Comparison of ENCODE assay signal across 7 cellular contexts in the genomic region with DNA sequence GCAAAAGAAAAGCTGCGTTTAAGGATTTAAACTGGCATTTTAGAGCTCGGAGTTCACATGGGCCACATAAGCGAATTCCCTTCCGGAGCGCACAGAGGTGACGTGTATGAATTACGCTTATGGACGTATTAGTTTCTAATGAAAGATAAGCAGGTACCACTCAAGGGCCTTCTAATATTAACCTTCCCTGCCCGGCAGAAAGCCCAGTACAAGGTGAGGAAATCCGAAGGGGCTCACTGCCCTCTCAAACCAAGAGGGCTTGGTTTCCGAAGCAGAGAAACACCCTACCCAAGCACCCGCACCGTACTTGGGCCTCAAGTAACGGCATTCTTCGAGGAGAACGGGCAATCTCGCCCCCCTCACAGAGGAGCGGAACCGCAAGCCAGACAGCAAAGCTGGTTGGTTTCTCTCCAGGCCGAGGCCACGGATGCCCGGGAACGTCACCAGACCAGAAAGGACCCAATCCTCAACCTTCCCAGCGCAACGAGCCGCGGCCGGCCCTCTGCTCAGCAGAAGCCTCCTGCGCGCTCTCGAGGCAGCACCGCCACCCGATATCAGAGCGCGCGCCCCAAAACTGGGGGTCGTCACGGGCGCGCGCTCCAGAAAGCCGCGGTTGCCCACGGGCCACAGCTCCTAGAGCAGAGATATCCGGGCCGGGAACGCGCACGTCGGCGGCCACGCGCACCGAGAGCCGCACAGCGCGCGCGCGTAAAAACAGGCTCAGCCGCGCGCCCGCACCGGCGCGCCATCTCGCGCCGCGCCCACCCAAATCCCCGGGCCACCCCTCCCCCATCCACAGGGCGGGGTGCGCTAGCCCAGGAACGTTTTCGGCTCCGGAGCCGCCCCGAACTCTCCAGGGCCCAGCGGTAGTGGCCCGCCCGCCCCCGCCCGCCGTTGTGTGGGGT. TPM values are rescaled to one million over a fixed set of nuclear protein-coding genes. Genes with fewer than 3 reads are reported as not detected.
DNase-seq lines count a peak whose midpoint lies in the region; ATAC-seq and TF ChIP-seq lines count a peak whose summit lies in the region.

No MANE protein-coding gene starts in this region.

- peaks cover 50% of the 10 kb centered on the region for H4K20me1 ChIP-seq in smooth muscle cell (ENCODE audit: low read depth)

- H3K4me3 ChIP-seq in breast epithelium (peak overlapping the region; percentile 84 to 99 (median 85)), smooth muscle cell (peak overlapping the region; percentile 86)

- H3K4me1 ChIP-seq in breast epithelium (peaks cover 0 to 24% of the 10 kb centered on the region in 2 donors), smooth muscle cell (ENCODE audit: low read depth) (peaks cover 13% of the 10 kb centered on the region)

- H2AFZ ChIP-seq in smooth muscle cell (ENCODE audit: low read depth): peak overlapping the region; percentile 19

- intact Hi-C loops in breast epithelium (cut with DNase I; ENCODE audit: low total_unique reads): no loop called here

- TF ChIP-seq POLR2A in breast epithelium (IDR thresholded peaks at IDR 0.05): no peak

- peaks cover 34% of the 10 kb centered on the region for H3F3A ChIP-seq in smooth muscle cell (ENCODE audit: low read depth)

- peak; percentile 37 for ATAC-seq in GM18498 (IDR thresholded peaks at IDR 0.05; ENCODE audit: unreplicated experiment)
- ATAC-seq in HG02759 (IDR thresholded peaks at IDR 0.05; ENCODE audit: unreplicated experiment): peak; percentile 42

- H3K4me2 ChIP-seq in smooth muscle cell: peak overlapping the region; percentile 94

- under 1% methylated on average over 77 of the region's 85 CpGs for WGBS in smooth muscle cell (ENCODE audit: low lambda C conversion rate)

- peaks cover 49% of the 10 kb centered on the region for H3K79me2 ChIP-seq in smooth muscle cell (ENCODE audit: low read depth)

- H3K9me3 ChIP-seq in breast epithelium (no peaks in the 10 kb centered on the region), smooth muscle cell (replicated peaks; ENCODE audit: low read depth) (no peaks in the 10 kb centered on the region)

- H3K27me3 ChIP-seq in breast epithelium (no peaks in the 10 kb centered on the region), smooth muscle cell (ENCODE audit: low read depth) (no peaks in the 10 kb centered on the region)

- peak overlapping the region; percentile 98 for H3K9ac ChIP-seq in smooth muscle cell (ENCODE audit: low read depth)

- no peaks in the 10 kb centered on the region for H3K36me3 ChIP-seq in breast epithelium
- no peaks in the 10 kb centered on the region for H3K36me3 ChIP-seq in smooth muscle cell (ENCODE audit: low read depth)

- TF ChIP-seq CTCF in VCaP (conservative IDR thresholded peaks at IDR 0.05) (no peak), breast epithelium (IDR thresholded peaks at IDR 0.05) (no peak), smooth muscle cell (IDR thresholded peaks at IDR 0.05; ENCODE audit: borderline replicate concordance, insufficient read depth, poor library complexity, severe bottlenecking) (no peak)

- H3K27ac ChIP-seq in VCaP: peak overlapping the region; percentile 98
- peak overlapping the region; percentile 95 to 96 for H3K27ac ChIP-seq in breast epithelium
- peak overlapping the region; percentile 99 for H3K27ac ChIP-seq in smooth muscle cell (ENCODE audit: low read depth)

- peak; percentile 41 for DNase-seq in NCI-H1105 treated with DMSO at 0.1 percent for 48 hours (lab: John Stamatoyannopoulos, UW)
- DNase-seq in breast epithelium (ENCODE audit: low spot score in 2 of 2): peak; percentile 53 to 69
- peak; percentile 81 for DNase-seq in iPS-NIHi7 (ENCODE audit: extremely low spot score)
- DNase-seq in smooth muscle cell (lab: John Stamatoyannopoulos, UW; ENCODE audit: unreplicated experiment): peak; percentile 55

RNA-seq across cellular contexts. Expression of gene QRICH1, which starts 0.7 kb away (rescaled TPM):
- 100 to 1,000 TPM in 1 of 3 donors, 10 to 100 TPM in 2; 73.1 to 115 (median 99.3) TPM for total RNA-seq in breast epithelium
- 62.0 and 76.4 TPM in 2 replicates for total RNA-seq in smooth muscle cell
- 38.2 and 48.8 TPM in 2 replicates for polyA plus RNA-seq in smooth muscle cell

RNA-seq across cellular contexts. Expression of gene QARS1, which starts 11.4 kb away (rescaled TPM):
- 100 to 1,000 TPM; 233 to 268 (median 252) TPM for total RNA-seq in breast epithelium
- total RNA-seq in smooth muscle cell: 135 and 150 TPM in 2 replicates
- 107 and 114 TPM in 2 replicates for polyA plus RNA-seq in smooth muscle cell

RNA-seq across cellular contexts. Expression of gene USP19, which starts 27.4 kb away (rescaled TPM):
- total RNA-seq in breast epithelium (10 to 100 TPM; 49.2 to 57.2 (median 56.2) TPM), smooth muscle cell (21.1 and 42.3 TPM in 2 replicates)
- polyA plus RNA-seq in smooth muscle cell: 20.6 and 22.1 TPM in 2 replicates

RNA-seq across cellular contexts. Expression of gene LAMB2, which starts 39.6 kb away (rescaled TPM):
- total RNA-seq in breast epithelium: 100 to 1,000 TPM; 411 to 700 (median 540) TPM
- total RNA-seq in smooth muscle cell: 354 and 503 TPM in 2 replicates
- 456 and 471 TPM in 2 replicates for polyA plus RNA-seq in smooth muscle cell

Comparison
In these comparisons a context has a peak if more than half of its experiments do, and no peak if none do; other contexts are left out.
1. Peak in every context shown above with its lines: DNase-seq, ATAC-seq, H3K4me3 ChIP-seq and H3K27ac ChIP-seq.